ENCODE assay signal across 8 cellular contexts in the genomic region with DNA sequence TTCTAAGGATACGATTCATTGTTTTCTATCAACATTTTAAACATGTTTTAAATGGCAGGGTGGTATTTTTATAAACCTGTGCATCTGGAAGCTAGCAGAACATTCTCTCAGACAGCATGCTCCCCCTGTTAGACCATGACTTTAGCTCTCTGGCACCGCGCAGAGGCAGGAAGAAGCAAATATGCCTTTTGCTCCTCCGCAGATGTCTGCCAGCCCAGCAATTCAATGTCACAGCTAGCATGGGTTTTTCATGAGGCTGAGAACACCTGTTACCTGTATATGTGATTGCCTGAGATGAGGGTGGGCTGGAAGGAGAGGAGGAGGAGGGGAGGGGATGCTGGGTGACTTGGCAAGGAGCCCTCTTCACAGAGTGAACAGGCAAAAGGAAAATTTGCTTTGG. TPM values are rescaled to one million over a fixed set of nuclear protein-coding genes. Genes with fewer than 3 reads are reported as not detected.
DNase-seq lines count a peak whose midpoint lies in the region; ATAC-seq, FAIRE-seq and TF ChIP-seq lines count a peak whose summit lies in the region.

No MANE protein-coding gene starts in this region.

- intact Hi-C loops in posterior cingulate gyrus (cut with DNase I): loop anchor here (1.0 kb wide), 2 partner anchors 39 to 94 kb away; a partner anchor contains a TSS

- peaks cover 13% of the 10 kb centered on the region for H3K4me1 ChIP-seq in A549

- no peak for TF ChIP-seq CTCF in A549 (IDR thresholded peaks at IDR 0.05)
- peak; percentile 91 for TF ChIP-seq CTCF in fibroblast of the aortic adventitia (IDR thresholded peaks at IDR 0.05; ENCODE audit: insufficient read depth, low read length)

- no peaks in the 10 kb centered on the region for H3K9me3 ChIP-seq in A549

- FAIRE-seq in A549 (lab: Jason Lieb, UNC) (no peak), GM12891 (lab: Jason Lieb, UNC) (peak; percentile 23), TTC549 (lab: Jason Lieb, UNC) (peak; percentile 23)

- no peak overlapping the region for H3K27ac ChIP-seq in A549

- no peak for TF ChIP-seq POLR2A in A549 (IDR thresholded peaks at IDR 0.05; ENCODE audit: low read length)
- no peak for TF ChIP-seq POLR2A in GM12891 (IDR thresholded peaks at IDR 0.05; ENCODE audit: low read depth, low read length)

- POLR2A ChIA-PET in A549 (lab: Yijun Ruan, JAX): no interaction called here

- ATAC-seq in A549 (peak; percentile 42 to 74; a peak in 3 of 6 replicates), HG02763 (IDR thresholded peaks at IDR 0.05; ENCODE audit: unreplicated experiment) (no peak)

- peak; percentile 39 to 43; a peak in 4 of 5 replicates for TF ChIP-seq RAD21 in A549 (conservative IDR thresholded peaks at IDR 0.05 in 1 of 2, IDR thresholded peaks at IDR 0.05 in 1 of 2)

- peak in 1 of 2 experiments; percentile 25 for DNase-seq in A549 (ENCODE audit: low read depth in 1 of 2, low spot score in 1 of 2)
- DNase-seq in GM12891 (ENCODE audit: insufficient read length, low spot score): no peak
- peak; percentile 75 for DNase-seq in fibroblast of the aortic adventitia (ENCODE audit: low read depth)
- peak; percentile 65 to 96 (median 78) for DNase-seq in posterior cingulate gyrus
- DNase-seq in COLO829 (ENCODE audit: low spot score): no peak
- no peak for DNase-seq in central memory CD4-positive, alpha-beta T cell

- CTCF ChIA-PET in A549 (lab: Yijun Ruan, JAX): interaction anchor here (0.6 to 1.7 kb wide), 4 partner anchors 94 to 231 kb away, joined by 3 to 5 read pairs (median 3); no protein-coding TSS in a partner anchor

- no peak overlapping the region for H3K4me2 ChIP-seq in A549

- 69% methylated on average over 4 of the region's 4 CpGs for WGBS in A549 (ENCODE audit: missing lambda C conversion rate)

- TF ChIP-seq EP300 in A549 (IDR thresholded peaks at IDR 0.05): no peak

- H3K4me3 ChIP-seq in A549 (no peak overlapping the region), fibroblast of the aortic adventitia (ENCODE audit: low read depth, low read length) (no peak overlapping the region)

TF ChIP-seq in A549, 52 proteins besides CTCF, POLR2A, EP300 and RAD21:
- TF ChIP-seq CBX8 (IDR thresholded peaks at IDR 0.05): no peak
- TF ChIP-seq HDAC2 (IDR thresholded peaks at IDR 0.05): no peak
- 0 out of 3 replicates have a peak, but pooled peaks have one; percentile 5 for TF ChIP-seq SMC3 (IDR thresholded peaks at IDR 0.05)
- TF ChIP-seq ZC3H11A (IDR thresholded peaks at IDR 0.05): no peak
- no peak for TF ChIP-seq FOSL2 (IDR thresholded peaks at IDR 0.05)
- no peak for TF ChIP-seq FOSL2 (CRISPR knock-in tag; IDR thresholded peaks at IDR 0.05)
- TF ChIP-seq FOXS1 (CRISPR knock-in tag; IDR thresholded peaks at IDR 0.05): no peak

TF ChIP-seq in GM12891, 5 proteins besides CTCF, POLR2A, EP300 and RAD21:
- TF ChIP-seq PAX5 (IDR thresholded peaks at IDR 0.05; ENCODE audit: insufficient read depth, low read length, severe bottlenecking): no peak
- TF ChIP-seq POLR2AphosphoS5 (IDR thresholded peaks at IDR 0.05; ENCODE audit: low read depth, low read length): no peak
- no peak for TF ChIP-seq POU2F2 (IDR thresholded peaks at IDR 0.05; ENCODE audit: low read depth, low read length)
- no peak for TF ChIP-seq SPI1 (IDR thresholded peaks at IDR 0.05; ENCODE audit: low read depth, low read length)
- TF ChIP-seq TAF1 (IDR thresholded peaks at IDR 0.05; ENCODE audit: low read depth, low read length): no peak

RNA-seq across cellular contexts. Expression of a gene that starts 6.7 kb away (rescaled TPM):
- 65.4 and 69.4 TPM in 2 replicates for polyA plus RNA-seq in A549 (2011; rRNA removed)
- polyA plus RNA-seq in A549 (2012; cell fraction: cytosol; rRNA removed): 91.5 and 112 TPM in 2 replicates
- 117 and 143 TPM in 2 replicates for polyA plus RNA-seq in A549 (2012; cell fraction: nucleus; rRNA removed)
- 99.8 to 112 TPM (median 111 TPM) in 3 replicates for polyA plus RNA-seq in A549 (2017; fragmentation: RNase III; extraction: RNeasy Plus Mini Kit Qiagen cat#74134 plus additional on column Dnase treatment)
- 86.0 and 88.0 TPM in 2 replicates for polyA minus RNA-seq in A549 (2011; rRNA and poly(A)+ RNA removed)
- 96.3 TPM for polyA plus RNA-seq in GM12891 (2012; ENCODE audit: low read depth, missing spikeins)
- total RNA-seq in fibroblast of the aortic adventitia (ENCODE audit: low replicate concordance): 160 and 201 TPM in 2 replicates

RNA-seq across cellular contexts. Expression of a gene that starts 24.8 kb away (rescaled TPM):
- polyA plus RNA-seq in A549 (2011; rRNA removed): not detected in 2 replicates
- polyA plus RNA-seq in A549 (2012; cell fraction: cytosol; rRNA removed): 0.05 TPM in 1 of 2 replicates, not detected in the other
- polyA plus RNA-seq in A549 (2012; cell fraction: nucleus; rRNA removed): 0.02 TPM in 1 of 2 replicates, not detected in the other
- polyA plus RNA-seq in A549 (2017; fragmentation: RNase III; extraction: RNeasy Plus Mini Kit Qiagen cat#74134 plus additional on column Dnase treatment): not detected in 3 replicates
- polyA minus RNA-seq in A549 (2011; rRNA and poly(A)+ RNA removed): not detected in 2 replicates
- 0.19 TPM for polyA plus RNA-seq in GM12891 (2012; ENCODE audit: low read depth, missing spikeins)
- total RNA-seq in fibroblast of the aortic adventitia (ENCODE audit: low replicate concordance): 1.5 and 6.3 TPM in 2 replicates

RNA-seq across cellular contexts. Expression of a gene that starts 26.1 kb away (rescaled TPM):
- polyA plus RNA-seq in A549 (2011; rRNA removed) (not detected in 2 replicates), A549 (2017; fragmentation: RNase III; extraction: RNeasy Plus Mini Kit Qiagen cat#74134 plus additional on column Dnase treatment) (not detected in 3 replicates)
- not detected in 2 replicates for polyA plus RNA-seq in A549 (2012; cell fraction: cytosol; rRNA removed)
- 0.06 TPM in 1 of 2 replicates, not detected in the other for polyA plus RNA-seq in A549 (2012; cell fraction: nucleus; rRNA removed)
- not detected in 2 replicates for polyA minus RNA-seq in A549 (2011; rRNA and poly(A)+ RNA removed)
- 6.1 TPM for polyA plus RNA-seq in GM12891 (2012; ENCODE audit: low read depth, missing spikeins)
- total RNA-seq in fibroblast of the aortic adventitia (ENCODE audit: low replicate concordance): not detected in 2 replicates

Comparison
In these comparisons a context has a peak if more than half of its experiments do, and no peak if none do; other contexts are left out.
1. DNase-seq: peak in fibroblast of the aortic adventitia (single experiment) and posterior cingulate gyrus (10 of 10); none in GM12891 (single experiment), COLO829 (single experiment) and central memory CD4-positive, alpha-beta T cell (single experiment).